Comparison of ENCODE assay signal across 7 cellular contexts in genomic region chr3:194135806-194136518, GRCh38. TPM values are rescaled to one million over a fixed set of nuclear protein-coding genes. Genes with fewer than 3 reads are reported as not detected.
DNase-seq lines count a peak whose midpoint lies in the region; ATAC-seq, FAIRE-seq and TF ChIP-seq lines count a peak whose summit lies in the region.

TSS of gene HES1 (plus strand) at chr3:194136148. CDS start at chr3:194136381, 233 bp downstream.

- H3K4me3 Mint-ChIP-seq in endothelial cell (ENCODE audit: unreplicated experiment), result peak within 1 kb of the TSS; percentile 99
- H3K4me3 Mint-ChIP-seq in stimulated activated naive B cell treated with anti-CD40 and anti-IgM and Interleukin-4, amounts not matched to agents 10 μg/mL and 1 μg/mL and 100 μg/mL, for 72 hours, result peak within 1 kb of the TSS; percentile 87 to 95

- peaks cover 47% of the 10 kb centered on the region for H3K4me1 Mint-ChIP-seq in endothelial cell (ENCODE audit: unreplicated experiment)
- H3K4me1 Mint-ChIP-seq in stimulated activated naive B cell treated with anti-CD40 and anti-IgM and Interleukin-4, amounts not matched to agents 10 μg/mL and 1 μg/mL and 100 μg/mL, for 72 hours, result peaks cover 51 to 72% of the 10 kb centered on the region in 2 donors

- ATAC-seq in HG03139 (IDR thresholded peaks at IDR 0.05; ENCODE audit: unreplicated experiment), result peak; percentile 23
- peak; percentile 39 to 44 for ATAC-seq in stimulated activated naive B cell treated with anti-CD40 and anti-IgM and Interleukin-4, amounts not matched to agents 10 μg/mL and 1 μg/mL and 100 μg/mL, for 72 hours (replicated peaks)

- H3K9me3 Mint-ChIP-seq in endothelial cell (ENCODE audit: unreplicated experiment), result no peaks in the 10 kb centered on the region
- H3K9me3 Mint-ChIP-seq in stimulated activated naive B cell treated with anti-CD40 and anti-IgM and Interleukin-4, amounts not matched to agents 10 μg/mL and 1 μg/mL and 100 μg/mL, for 72 hours, result no peaks in the 10 kb centered on the region

- peak; percentile 62 for DNase-seq in GM12891 (ENCODE audit: insufficient read length, low spot score)
- peak; percentile 65 for DNase-seq in NCI-H345 treated with DMSO at 0.1 percent for 48 hours (lab: John Stamatoyannopoulos, UW; ENCODE audit: unreplicated experiment)
- peak; percentile 43 to 58 for DNase-seq in activated CD4-positive, alpha-beta T cell treated with anti-CD3 and anti-CD28 coated beads, Interleukin-2, amount 50 U/mL, for 48 hours
- DNase-seq in endothelial cell (ENCODE audit: low spot score), result peak; percentile 93
- DNase-seq in medulla oblongata (ENCODE audit: extremely low spot score), result peak; percentile 92
- peak; percentile 59 for DNase-seq in stimulated activated naive B cell treated with anti-CD40 and anti-IgM and Interleukin-4, amounts not matched to agents 10 μg/mL and 1 μg/mL and 100 μg/mL, for 72 hours

- H3K36me3 Mint-ChIP-seq in endothelial cell (ENCODE audit: low read depth, unreplicated experiment), result peaks cover 16% of the 10 kb centered on the region
- H3K36me3 Mint-ChIP-seq in stimulated activated naive B cell treated with anti-CD40 and anti-IgM and Interleukin-4, amounts not matched to agents 10 μg/mL and 1 μg/mL and 100 μg/mL, for 72 hours, result peaks cover 0 to 4% of the 10 kb centered on the region in 2 donors

- peak; percentile 88 for FAIRE-seq in GM12891 (lab: Jason Lieb, UNC)

- peak; percentile 96 for TF ChIP-seq POLR2A in GM12891 (IDR thresholded peaks at IDR 0.05; ENCODE audit: low read depth, low read length)

- TF ChIP-seq CTCF in endothelial cell (IDR thresholded peaks at IDR 0.05; ENCODE audit: unreplicated experiment), result no peak

- H3K27me3 Mint-ChIP-seq in endothelial cell (ENCODE audit: unreplicated experiment), result peaks cover 21% of the 10 kb centered on the region
- peaks cover 7 to 8% of the 10 kb centered on the region in 2 donors for H3K27me3 Mint-ChIP-seq in stimulated activated naive B cell treated with anti-CD40 and anti-IgM and Interleukin-4, amounts not matched to agents 10 μg/mL and 1 μg/mL and 100 μg/mL, for 72 hours

- H3K27ac Mint-ChIP-seq in endothelial cell (ENCODE audit: unreplicated experiment), result peak within 1 kb of the TSS; percentile 95
- peak within 1 kb of the TSS; percentile 97 for H3K27ac Mint-ChIP-seq in stimulated activated naive B cell treated with anti-CD40 and anti-IgM and Interleukin-4, amounts not matched to agents 10 μg/mL and 1 μg/mL and 100 μg/mL, for 72 hours

TF ChIP-seq in GM12891, 5 proteins besides CTCF, POLR2A, EP300 and RAD21:
- peak; percentile 48; the same call in 1 of the 2 replicates for TF ChIP-seq POU2F2 (IDR thresholded peaks at IDR 0.05; ENCODE audit: low read depth, low read length)
- no peak for TF ChIP-seq SPI1 (IDR thresholded peaks at IDR 0.05; ENCODE audit: low read depth, low read length)
- TF ChIP-seq POLR2AphosphoS5 (IDR thresholded peaks at IDR 0.05; ENCODE audit: low read depth, low read length), result peak; percentile 95
- TF ChIP-seq TAF1 (IDR thresholded peaks at IDR 0.05; ENCODE audit: low read depth, low read length), result peak; percentile 84
- peak; percentile 1 for TF ChIP-seq PAX5 (IDR thresholded peaks at IDR 0.05; ENCODE audit: insufficient read depth, low read length, severe bottlenecking)

RNA-seq across cellular contexts. Expression of gene HES1, which starts in this region (rescaled TPM):
- 10.6 TPM for polyA plus RNA-seq in GM12891 (2012; ENCODE audit: low read depth, missing spikeins)
- 40.3 TPM for total RNA-seq in endothelial cell (ENCODE audit: unreplicated experiment)

Comparison
In these comparisons a context has a peak if more than half of its experiments do, and no peak if none do; other contexts are left out.
1. Peak in every context shown above with its lines: DNase-seq and ATAC-seq.